Comparison of ENCODE assay signal across 9 cellular contexts in genomic region chr1:36305915-36306209, GRCh38. TPM values are rescaled to one million over a fixed set of nuclear protein-coding genes. Genes with fewer than 3 reads are reported as not detected.
DNase-seq lines count a peak whose midpoint lies in the region; ATAC-seq and TF ChIP-seq lines count a peak whose summit lies in the region.
"Had no signal": no experiment of that assay in that cellular context is flagged by ENCODE, and none has a peak within 500 bp of the region (broad histone marks: within the 10 kb centered on the region; RNA-seq: fewer than 3 reads in every experiment).

No MANE protein-coding gene starts in this region.

- H3K36me3 ChIP-seq in adipocyte (ENCODE audit: control insufficient read depth, insufficient read depth, low read length, severe bottlenecking) (peaks cover 46% of the 10 kb centered on the region), lower lobe of right lung (peaks cover 37% of the 10 kb centered on the region), transverse colon (peaks cover 0 to 25% (median 15%) of the 10 kb centered on the region in 4 donors)

- H3K4me3 ChIP-seq in adipocyte (ENCODE audit: low read length) (no peak overlapping the region), lower lobe of right lung (peak overlapping the region; percentile 96), transverse colon (peak overlapping the region in 3 of 4 donors; percentile 70 to 84 (median 82))

- H3K9ac ChIP-seq in adipocyte (ENCODE audit: low read length): peak overlapping the region; percentile 68

- no peaks in the 10 kb centered on the region for H3K9me3 ChIP-seq in adipocyte (ENCODE audit: control insufficient read depth, low read length)
- no peaks in the 10 kb centered on the region for H3K9me3 ChIP-seq in lower lobe of right lung
- no peaks in the 10 kb centered on the region for H3K9me3 ChIP-seq in transverse colon

- H3K4me3 Mint-ChIP-seq in activated naive CD4-positive, alpha-beta T cell treated with anti-CD3 and anti-CD28 coated beads, Interleukin-2, amount 50 U/mL, for 24 hours: peak overlapping the region; percentile 92

- DNase-seq in activated naive CD4-positive, alpha-beta T cell treated with Interleukin-2 at 50 U/mL for 16 hours: no peak
- DNase-seq in adipocyte (ENCODE audit: low read depth) (no peak), lower lobe of right lung (no peak), transverse colon (peak; percentile 22), SK-N-DZ (ENCODE audit: low spot score) (no peak), NCI-H510A treated with DMSO at 0.1 percent for 48 hours (lab: John Stamatoyannopoulos, UW) (no peak)
- DNase-seq: NCI-H187 treated with DMSO at 0.1 percent for 48 hours had no signal

- TF ChIP-seq CTCF in lower lobe of right lung (IDR thresholded peaks at IDR 0.05) (no peak), transverse colon (IDR thresholded peaks at IDR 0.05) (no peak)

- H3K27me3 ChIP-seq in adipocyte (replicated peaks; ENCODE audit: control insufficient read depth, insufficient read depth, low read length) (no peaks in the 10 kb centered on the region), lower lobe of right lung (ENCODE audit: low read depth) (no peaks in the 10 kb centered on the region), transverse colon (no peaks in the 10 kb centered on the region)

- H3K4me1 Mint-ChIP-seq in activated naive CD4-positive, alpha-beta T cell treated with anti-CD3 and anti-CD28 coated beads, Interleukin-2, amount 50 U/mL, for 24 hours: peaks cover 54% of the 10 kb centered on the region

- ATAC-seq in lower lobe of right lung (peak; percentile 21 to 46), HG03196 (IDR thresholded peaks at IDR 0.05; ENCODE audit: unreplicated experiment) (no peak)

- no peak for TF ChIP-seq POLR2A in transverse colon (IDR thresholded peaks at IDR 0.05)

- intact Hi-C loops in lower lobe of right lung (cut with DNase I): no loop called here
- intact Hi-C loops in transverse colon (cut with DNase I; ENCODE audit: low total_unique reads): loop anchor here (1.0 to 5.0 kb wide), 2 partner anchors 43 to 789 kb away; no protein-coding TSS in a partner anchor

- H3K4me1 ChIP-seq in adipocyte (ENCODE audit: control insufficient read depth, insufficient read depth, low read length): peaks cover 16% of the 10 kb centered on the region
- peaks cover 22% of the 10 kb centered on the region for H3K4me1 ChIP-seq in lower lobe of right lung
- peaks cover 11 to 20% (median 18%) of the 10 kb centered on the region in 4 donors for H3K4me1 ChIP-seq in transverse colon

- no peak for TF ChIP-seq EP300 in transverse colon (IDR thresholded peaks at IDR 0.05; ENCODE audit: low read depth)

- H3K9me3 Mint-ChIP-seq in activated naive CD4-positive, alpha-beta T cell treated with anti-CD3 and anti-CD28 coated beads, Interleukin-2, amount 50 U/mL, for 24 hours: no peaks in the 10 kb centered on the region

- H3K36me3 Mint-ChIP-seq in activated naive CD4-positive, alpha-beta T cell treated with anti-CD3 and anti-CD28 coated beads, Interleukin-2, amount 50 U/mL, for 24 hours: peaks cover 12% of the 10 kb centered on the region

- H3K27ac Mint-ChIP-seq in activated naive CD4-positive, alpha-beta T cell treated with anti-CD3 and anti-CD28 coated beads, Interleukin-2, amount 50 U/mL, for 24 hours: peak overlapping the region; percentile 99

- no peaks in the 10 kb centered on the region for H3K27me3 Mint-ChIP-seq in activated naive CD4-positive, alpha-beta T cell treated with anti-CD3 and anti-CD28 coated beads, Interleukin-2, amount 50 U/mL, for 24 hours

- H3K27ac ChIP-seq in lower lobe of right lung: peak overlapping the region; percentile 92
- peak overlapping the region; percentile 85 to 96 (median 92) for H3K27ac ChIP-seq in transverse colon

- in situ Hi-C loops in transverse colon (cut with MboI; ENCODE audit: low pct_ligation_motif_present in 1 of 4, low pct_unique_long_range_greater_than_20kb in 1 of 4, low sequenced_read_pairs in 3 of 4): no loop called here

- WGBS in transverse colon (ENCODE audit: low coverage in 1 of 2), 2 donors: 71% methylated on average over 7 of the region's 7 CpGs; no CpG with 5 or more reads in 1 of the 2 donors

RNA-seq across cellular contexts. Expression of gene SH3D21, which starts 0.3 kb away (rescaled TPM):
- total RNA-seq in lower lobe of right lung (8.5 TPM), transverse colon (100 to 1,000 TPM in 1 of 4 donors, 10 to 100 TPM in 3; 12.7 to 143 (median 15.9) TPM)
- 0.46 and 0.89 TPM in 2 replicates for polyA plus RNA-seq in SK-N-DZ (2014; cell fraction: cytosol; rRNA removed)
- polyA plus RNA-seq in SK-N-DZ (2014; cell fraction: nucleus; rRNA removed): 8.7 and 13.3 TPM in 2 replicates

RNA-seq across cellular contexts. Expression of gene EVA1B, which starts 17.6 kb away (rescaled TPM):
- 25.7 TPM for total RNA-seq in lower lobe of right lung
- 10 to 100 TPM in 3 of 4 donors, 1 to 10 TPM in 1; 4.4 to 24.8 (median 10.4) TPM for total RNA-seq in transverse colon
- 9.2 and 13.8 TPM in 2 replicates for polyA plus RNA-seq in SK-N-DZ (2014; cell fraction: cytosol; rRNA removed)
- polyA plus RNA-seq in SK-N-DZ (2014; cell fraction: nucleus; rRNA removed): 8.5 and 10.5 TPM in 2 replicates
